In the genomic region with DNA sequence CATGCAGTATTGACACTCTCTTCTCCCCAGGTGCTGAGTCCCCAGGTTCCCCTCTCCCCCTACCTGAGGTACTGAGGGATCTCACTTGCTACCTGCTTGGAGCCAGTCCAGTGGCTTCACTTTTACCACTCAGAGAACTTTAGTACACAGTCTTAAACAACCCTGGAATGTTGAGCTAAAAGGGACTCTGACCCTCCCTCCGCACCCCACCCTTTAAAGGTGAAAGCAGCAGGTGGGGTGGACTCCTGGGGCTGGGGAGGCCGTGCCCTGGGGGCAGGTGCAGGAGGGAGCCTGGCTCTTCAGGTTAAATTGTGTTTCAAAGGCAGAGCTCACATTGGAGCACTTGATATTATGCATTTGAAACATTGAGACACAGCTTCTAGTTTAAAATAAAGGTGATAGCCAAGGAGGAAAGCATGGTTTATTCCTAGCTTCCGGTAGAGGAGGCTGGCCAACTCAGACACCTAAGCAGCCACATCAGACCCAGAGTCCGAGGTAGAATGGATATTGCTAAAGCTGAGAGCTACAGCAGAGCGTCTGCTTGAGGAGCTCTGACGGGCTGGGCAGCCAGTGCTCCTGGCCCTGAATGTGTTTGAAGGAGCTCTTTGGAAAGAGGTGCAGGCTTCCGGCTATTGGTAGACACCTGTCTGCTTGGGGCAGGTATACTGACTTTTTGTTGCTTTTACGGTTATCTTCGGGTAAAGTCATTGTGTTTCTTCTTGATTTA, we compare ENCODE assay signal across 13 cellular contexts.
DNase-seq lines count a peak whose midpoint lies in the region; ATAC-seq and TF ChIP-seq lines count a peak whose summit lies in the region.
"Had no signal": no experiment of that assay in that cellular context is flagged by ENCODE, and none has a peak within 500 bp of the region (broad histone marks: within the 10 kb centered on the region; RNA-seq: fewer than 3 reads in every experiment).

No MANE protein-coding gene starts in this region.

- TF ChIP-seq EP300 in esophagus muscularis mucosa (IDR thresholded peaks at IDR 0.05) = no peak

- H3K4me1 Mint-ChIP-seq in activated naive CD4-positive, alpha-beta T cell treated with anti-CD3 and anti-CD28 coated beads, Interleukin-2, amount 50 U/mL, for 24 hours = no peaks in the 10 kb centered on the region
- H3K4me1 Mint-ChIP-seq in glutamatergic neuron (ENCODE audit: low read depth, unreplicated experiment) = peaks cover 62% of the 10 kb centered on the region

- H3K4me3 ChIP-seq in esophagus muscularis mucosa = no peak overlapping the region
- H3K4me3 ChIP-seq: HAP-1 had no signal

- peak overlapping the region; percentile 35 for H3K27ac Mint-ChIP-seq in activated naive CD4-positive, alpha-beta T cell treated with anti-CD3 and anti-CD28 coated beads, Interleukin-2, amount 50 U/mL, for 24 hours
- H3K27ac Mint-ChIP-seq in activated naive CD4-positive, alpha-beta T cell treated with anti-CD3 and anti-CD28 coated beads, Interleukin-2, amount 50 U/mL, for 72 hours = no peak overlapping the region
- no peak overlapping the region for H3K27ac Mint-ChIP-seq in glutamatergic neuron (ENCODE audit: unreplicated experiment)

- WGBS in esophagus muscularis mucosa = 72% methylated on average over 9 of the region's 9 CpGs

- H3K27ac ChIP-seq in esophagus muscularis mucosa (replicated peaks in 1 of 4) = no peak overlapping the region

- peaks cover 3% of the 10 kb centered on the region for H3K27me3 Mint-ChIP-seq in activated naive CD4-positive, alpha-beta T cell treated with anti-CD3 and anti-CD28 coated beads, Interleukin-2, amount 50 U/mL, for 24 hours
- peaks cover 12% of the 10 kb centered on the region for H3K27me3 Mint-ChIP-seq in glutamatergic neuron (ENCODE audit: unreplicated experiment)

- no peak overlapping the region for H3K4me3 Mint-ChIP-seq in activated naive CD4-positive, alpha-beta T cell treated with anti-CD3 and anti-CD28 coated beads, Interleukin-2, amount 50 U/mL, for 24 hours
- no peak overlapping the region for H3K4me3 Mint-ChIP-seq in glutamatergic neuron (ENCODE audit: unreplicated experiment)

- no peak for TF ChIP-seq CTCF in glutamatergic neuron (IDR thresholded peaks at IDR 0.05; ENCODE audit: partially characterized antibody, unreplicated experiment)
- TF ChIP-seq CTCF in esophagus muscularis mucosa (IDR thresholded peaks at IDR 0.05) = no peak

- TF ChIP-seq POLR2A in esophagus muscularis mucosa (IDR thresholded peaks at IDR 0.05; ENCODE audit: low read depth) = no peak

- H3K9me3 Mint-ChIP-seq in activated naive CD4-positive, alpha-beta T cell treated with anti-CD3 and anti-CD28 coated beads, Interleukin-2, amount 50 U/mL, for 24 hours = no peaks in the 10 kb centered on the region
- no peaks in the 10 kb centered on the region for H3K9me3 Mint-ChIP-seq in activated naive CD4-positive, alpha-beta T cell treated with anti-CD3 and anti-CD28 coated beads, Interleukin-2, amount 50 U/mL, for 72 hours
- peaks cover 15% of the 10 kb centered on the region for H3K9me3 Mint-ChIP-seq in glutamatergic neuron (ENCODE audit: unreplicated experiment)

- intact Hi-C loops in posterior vena cava (cut with DNase I) (no loop called here), esophagus muscularis mucosa (cut with DNase I) (no loop called here)

- H3K9me3 ChIP-seq in esophagus muscularis mucosa = no peaks in the 10 kb centered on the region
- H3K9me3 ChIP-seq: HAP-1 had no signal

- ATAC-seq in activated naive CD4-positive, alpha-beta T cell treated with anti-CD3 and anti-CD28 coated beads, Interleukin-2, amount 50 U/mL, for 72 hours = no peak

- peaks cover 26 to 60% (median 42%) of the 10 kb centered on the region in 4 donors for H3K4me1 ChIP-seq in esophagus muscularis mucosa
- H3K4me1 ChIP-seq: HAP-1 had no signal

- no peaks in the 10 kb centered on the region for H3K36me3 Mint-ChIP-seq in activated naive CD4-positive, alpha-beta T cell treated with anti-CD3 and anti-CD28 coated beads, Interleukin-2, amount 50 U/mL, for 24 hours
- no peaks in the 10 kb centered on the region for H3K36me3 Mint-ChIP-seq in activated naive CD4-positive, alpha-beta T cell treated with anti-CD3 and anti-CD28 coated beads, Interleukin-2, amount 50 U/mL, for 72 hours
- no peaks in the 10 kb centered on the region for H3K36me3 Mint-ChIP-seq in glutamatergic neuron (ENCODE audit: unreplicated experiment)

- no peaks in the 10 kb centered on the region for H3K27me3 ChIP-seq in esophagus muscularis mucosa

- no peaks in the 10 kb centered on the region for H3K36me3 ChIP-seq in esophagus muscularis mucosa
- H3K36me3 ChIP-seq: HAP-1 had no signal

- no peak for DNase-seq in activated naive CD4-positive, alpha-beta T cell treated with anti-CD3 and anti-CD28 coated beads, Interleukin-2, amount 50 U/mL, for 72 hours (ENCODE audit: low spot score in 2 of 2)
- DNase-seq in glutamatergic neuron = peak; percentile 11
- DNase-seq in posterior vena cava (ENCODE audit: low spot score) = peak; percentile 28
- no peak for DNase-seq in esophagus muscularis mucosa (ENCODE audit: extremely low spot score)
- DNase-seq in activated T-cell treated with anti-CD3 and anti-CD28 coated beads, Interleukin-2, amount 50 U/mL, for 48 hours = no peak
- no peak for DNase-seq in stimulated activated CD4-positive, alpha-beta T cell treated with anti-CD3 and anti-CD28 coated beads, Interleukin-2, amount 100 ng/mL, for 48 hours
- no peak for DNase-seq in NCI-H1092 treated with DMSO at 0.1 percent for 48 hours (lab: John Stamatoyannopoulos, UW)
- DNase-seq: KG1, NCI-H1048, NCI-H2171, NCI-H510A treated with DMSO at 0.1 percent for 48 hours had no signal

Comparison
In these comparisons a context has a peak if more than half of its experiments do, and no peak if none do; other contexts are left out.
1. DNase-seq: peak in glutamatergic neuron (single experiment) and posterior vena cava (single experiment); none in activated naive CD4-positive, alpha-beta T cell treated with anti-CD3 and anti-CD28 coated beads, Interleukin-2, amount 50 U/mL, for 72 hours (0 of 2), esophagus muscularis mucosa (single experiment), activated T-cell treated with anti-CD3 and anti-CD28 coated beads, Interleukin-2, amount 50 U/mL, for 48 hours (0 of 2), stimulated activated CD4-positive, alpha-beta T cell treated with anti-CD3 and anti-CD28 coated beads, Interleukin-2, amount 100 ng/mL, for 48 hours (0 of 2) and NCI-H1092 treated with DMSO at 0.1 percent for 48 hours (single experiment).